Comparison of ENCODE assay signal across 18 cellular contexts in the genomic region with DNA sequence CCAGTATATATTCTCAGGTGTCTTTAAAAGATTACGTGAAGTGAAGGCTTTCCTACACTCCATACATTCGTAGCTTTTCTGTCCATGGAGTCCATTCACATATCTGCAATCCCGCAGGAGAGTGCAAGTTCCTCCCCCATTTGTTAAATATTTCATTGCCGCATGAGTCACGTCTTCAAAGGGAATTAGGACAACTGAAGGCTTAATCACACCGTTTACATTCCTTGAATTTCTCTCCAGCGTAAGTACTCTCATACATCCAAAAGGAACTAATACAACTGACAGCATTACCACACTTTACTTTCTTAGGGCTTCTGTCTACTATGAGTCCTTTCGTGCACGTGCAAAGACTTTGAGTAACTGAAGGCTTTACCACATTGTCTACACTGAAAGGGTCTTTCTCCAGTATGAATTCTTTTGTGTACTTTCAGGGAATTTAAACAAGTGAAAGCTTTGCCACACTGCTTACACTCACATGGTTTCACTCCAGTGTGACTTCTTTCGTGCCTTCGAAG. TPM values are rescaled to one million over a fixed set of nuclear protein-coding genes. Genes with fewer than 3 reads are reported as not detected.
DNase-seq lines count a peak whose midpoint lies in the region; ATAC-seq, FAIRE-seq and TF ChIP-seq lines count a peak whose summit lies in the region.
"Had no signal": no experiment of that assay in that cellular context is flagged by ENCODE, and none has a peak within 500 bp of the region (broad histone marks: within the 10 kb centered on the region; RNA-seq: fewer than 3 reads in every experiment).

No MANE protein-coding gene starts in this region.

- H3K27ac Mint-ChIP-seq in Caco-2 (ENCODE audit: unreplicated experiment): peak overlapping the region; percentile 77
- H3K27ac Mint-ChIP-seq: activated CD8-positive, alpha-beta T cell treated with anti-CD3 and anti-CD28 coated beads for 36 hours; B cell had no signal

- CTCF ChIA-PET in Caco-2 (lab: Charles Lee) (no interaction called here), IMR-90 (lab: Yijun Ruan, JAX) (no interaction called here), K562 (lab: Yijun Ruan, JAX; ENCODE audit: low intra/inter-chr PET ratio) (no interaction called here)

- TF ChIP-seq RAD21 in IMR-90 (IDR thresholded peaks at IDR 0.05; ENCODE audit: low read length): no peak
- no peak for TF ChIP-seq RAD21 in K562 (CRISPR knock-in tag; conservative IDR thresholded peaks at IDR 0.05 in 1 of 2, IDR thresholded peaks at IDR 0.05 in 1 of 2)

- TF ChIP-seq CTCF in Caco-2 (IDR thresholded peaks at IDR 0.05; ENCODE audit: insufficient read depth in 1 of 2, low read depth in 1 of 2, low read length in 1 of 2, severe bottlenecking in 1 of 2, unreplicated experiment in 1 of 2): no peak
- TF ChIP-seq CTCF in IMR-90 (conservative IDR thresholded peaks at IDR 0.05; ENCODE audit: low read depth, low read length): no peak
- TF ChIP-seq CTCF in K562 (IDR thresholded peaks at IDR 0.05 in 2 of 3, conservative IDR thresholded peaks at IDR 0.05 in 1 of 3; ENCODE audit: insufficient read depth in 2 of 3, low read depth in 1 of 3, low read length in 3 of 3): no peak

- dilution Hi-C loops in IMR-90 (cut with HindIII; ENCODE audit: low sequenced_read_pairs, unreplicated experiment): no loop called here

- H2BK120ac ChIP-seq in IMR-90 (ENCODE audit: low read depth, low read length) (no peak overlapping the region), mesenchymal stem cell (ENCODE audit: low read depth, low read length) (no peak overlapping the region)

- peaks cover 40% of the 10 kb centered on the region for H3K9me3 ChIP-seq in Caco-2
- H3K9me3 ChIP-seq in IMR-90 (ENCODE audit: control insufficient read depth, insufficient read depth, low read length): peaks cover 37% of the 10 kb centered on the region
- H3K9me3 ChIP-seq in K562 (replicated peaks; ENCODE audit: control insufficient read depth, insufficient read depth, low read depth, low read length): peaks cover 18% of the 10 kb centered on the region
- H3K9me3 ChIP-seq in mesenchymal stem cell (ENCODE audit: control insufficient read depth, low read length): peaks cover 74% of the 10 kb centered on the region
- H3K9me3 ChIP-seq in aorta (ENCODE audit: control insufficient read depth, low read length): peaks cover 10% of the 10 kb centered on the region

- no TSS peak for BruUV-seq in Caco-2 (replicated peaks; lab: Mats Ljungman, UMichigan)
- no TSS peak for BruUV-seq in IMR-90 (replicated peaks; lab: Mats Ljungman, UMichigan)
- no TSS peak for BruUV-seq in K562 (replicated peaks; lab: Mats Ljungman, UMichigan)

- TF ChIP-seq POLR2A in IMR-90 (IDR thresholded peaks at IDR 0.05; ENCODE audit: low read depth, low read length) (no peak), K562 (conservative IDR thresholded peaks at IDR 0.05) (no peak)

- peak overlapping the region; percentile 28; the same call in 1 of the 2 replicates for H3K4me2 ChIP-seq in IMR-90 (ENCODE audit: low read depth, low read length)
- H3K4me2 ChIP-seq in K562 (ENCODE audit: insufficient read depth, low read length): no peak overlapping the region
- no peak overlapping the region for H3K4me2 ChIP-seq in mesenchymal stem cell (ENCODE audit: low read length, poor library complexity, severe bottlenecking)

- H3K18ac ChIP-seq in IMR-90 (ENCODE audit: low read depth, low read length) (no peak overlapping the region), mesenchymal stem cell (ENCODE audit: low read depth in 1 of 2, low read length in 2 of 2) (no peak overlapping the region)

- H3K27ac ChIP-seq in IMR-90 (ENCODE audit: insufficient read depth, low read length) (no peak overlapping the region), K562 (ENCODE audit: extremely low read depth, low read depth, low read length) (no peak overlapping the region), mesenchymal stem cell (ENCODE audit: low read length, poor library complexity, severe bottlenecking) (no peak overlapping the region), aorta (ENCODE audit: low read depth in 1 of 2, low read length in 2 of 2) (no peak overlapping the region)
- H3K27ac ChIP-seq: psoas muscle had no signal

- H3K14ac ChIP-seq in IMR-90 (replicated peaks; ENCODE audit: low read depth, low read length) (no peak overlapping the region), mesenchymal stem cell (ENCODE audit: low read length in 2 of 2) (no peak overlapping the region)

- peaks cover 6% of the 10 kb centered on the region for H3K4me1 Mint-ChIP-seq in Caco-2 (ENCODE audit: low read depth, unreplicated experiment)

- H3K4me1 ChIP-seq in Caco-2 (peaks cover 5% of the 10 kb centered on the region; the same call in 1 of the 2 replicates), IMR-90 (ENCODE audit: control insufficient read depth, insufficient read depth, low read length) (no peaks in the 10 kb centered on the region; the same call in 1 of the 2 replicates), K562 (replicated peaks in 1 of 2; ENCODE audit: control insufficient read depth in 2 of 2, insufficient read depth in 2 of 2, low read length in 2 of 2) (no peaks in the 10 kb centered on the region; a peak in 1 of 5 replicates), mesenchymal stem cell (ENCODE audit: control insufficient read depth, insufficient read depth, low read depth, low read length) (no peaks in the 10 kb centered on the region), aorta (ENCODE audit: control insufficient read depth in 1 of 2, insufficient read depth in 2 of 2, low read length in 2 of 2) (no peaks in the 10 kb centered on the region)
- H3K4me1 ChIP-seq: psoas muscle had no signal

- no peak overlapping the region for H2AFZ ChIP-seq in IMR-90 (replicated peaks; ENCODE audit: low read length, poor library complexity)
- no peak overlapping the region for H2AFZ ChIP-seq in K562 (ENCODE audit: low read depth, low read length)
- H2AFZ ChIP-seq in mesenchymal stem cell (ENCODE audit: low read depth, low read length): no peak overlapping the region

- H3K79me2 ChIP-seq in K562 (ENCODE audit: control insufficient read depth, insufficient read depth, low read length): no peaks in the 10 kb centered on the region

- WGBS in IMR-90 (ENCODE audit: extremely low coverage in 2 of 2, insufficient read length in 1 of 2), 2 experiments: 59% methylated on average over 6 of the region's 11 CpGs; no CpG with 5 or more reads in 1 of the 2 experiments
- WGBS in K562 (ENCODE audit: insufficient coverage, low coverage, missing lambda C conversion rate): 91% methylated on average over 11 of the region's 11 CpGs
- 67% methylated on average over 11 of the region's 11 CpGs for WGBS in mesenchymal stem cell
- WGBS in aorta, 2 donors: 83 to 89% methylated on average over 11 of the region's 11 CpGs

- H3K27me3 ChIP-seq in Caco-2 (replicated peaks; ENCODE audit: control insufficient read depth, insufficient read depth, low read length) (no peaks in the 10 kb centered on the region), IMR-90 (ENCODE audit: control insufficient read depth, insufficient read depth, low read length) (no peaks in the 10 kb centered on the region), K562 (ENCODE audit: control insufficient read depth in 2 of 2, insufficient read depth in 2 of 2, low read length in 2 of 2) (no peaks in the 10 kb centered on the region), mesenchymal stem cell (ENCODE audit: control insufficient read depth in 1 of 2, insufficient read depth in 1 of 2, low read length in 2 of 2) (no peaks in the 10 kb centered on the region), aorta (ENCODE audit: control insufficient read depth in 1 of 2, insufficient read depth in 2 of 2, low read length in 1 of 2) (no peaks in the 10 kb centered on the region)

- H4K8ac ChIP-seq in IMR-90 (ENCODE audit: low read depth in 2 of 2, low read length in 2 of 2): no peak overlapping the region
- H4K8ac ChIP-seq in mesenchymal stem cell (ENCODE audit: low read length): no peak overlapping the region

- H3K4me3 ChIP-seq in Caco-2 (ENCODE audit: low read depth, low read length): no peak overlapping the region
- no peak overlapping the region for H3K4me3 ChIP-seq in IMR-90 (ENCODE audit: insufficient read depth, low read depth, low read length)
- H3K4me3 ChIP-seq in K562: no peak overlapping the region
- H3K4me3 ChIP-seq in mesenchymal stem cell (ENCODE audit: insufficient read depth in 1 of 2, low read depth in 1 of 2, low read length in 2 of 2): peak overlapping the region in 1 of 2 experiments; percentile 55
- no peak overlapping the region for H3K4me3 ChIP-seq in aorta (ENCODE audit: low read length in 2 of 2)
- H3K4me3 ChIP-seq: psoas muscle had no signal

- H3K4me3 Mint-ChIP-seq in Caco-2 (ENCODE audit: unreplicated experiment): peak overlapping the region; percentile 4
- H3K4me3 Mint-ChIP-seq: activated CD8-positive, alpha-beta T cell treated with anti-CD3 and anti-CD28 coated beads for 36 hours; B cell had no signal

- H3K36me3 Mint-ChIP-seq in Caco-2 (ENCODE audit: insufficient read depth, unreplicated experiment): peaks cover 54% of the 10 kb centered on the region

- H4K5ac ChIP-seq in IMR-90 (ENCODE audit: low read depth, low read length): no peak overlapping the region

- H4K91ac ChIP-seq in IMR-90 (ENCODE audit: insufficient read depth, low read depth, low read length) (no peak overlapping the region), mesenchymal stem cell (ENCODE audit: low read length) (no peak overlapping the region)

- H3K9me3 Mint-ChIP-seq in Caco-2 (ENCODE audit: unreplicated experiment): peaks cover 31% of the 10 kb centered on the region

- H3K79me1 ChIP-seq in IMR-90 (ENCODE audit: low read depth in 1 of 2, low read length in 2 of 2): peaks cover 0 to 3% of the 10 kb centered on the region in 2 experiments; a peak in 1 of 4 replicates
- peaks cover 7% of the 10 kb centered on the region for H3K79me1 ChIP-seq in mesenchymal stem cell (replicated peaks; ENCODE audit: low read length, poor library complexity, severe bottlenecking)

- no peak overlapping the region for H3K4ac ChIP-seq in IMR-90 (ENCODE audit: low read depth, low read length)
- H3K4ac ChIP-seq in mesenchymal stem cell (ENCODE audit: low read depth in 1 of 2, low read length in 2 of 2): no peak overlapping the region

- in situ Hi-C loops in IMR-90 (cut with MboI; ENCODE audit: low sequenced_read_pairs): no loop called here
- in situ Hi-C loops in K562 (cut with MboI): no loop called here

- H3K36me3 ChIP-seq in Caco-2 (ENCODE audit: control insufficient read depth, insufficient read depth, low read length) (no peaks in the 10 kb centered on the region), IMR-90 (ENCODE audit: control insufficient read depth, insufficient read depth, low read length) (peaks cover 36% of the 10 kb centered on the region), K562 (ENCODE audit: control insufficient read depth, insufficient read depth, low read length) (peaks cover 19% of the 10 kb centered on the region), mesenchymal stem cell (ENCODE audit: control insufficient read depth in 1 of 2, insufficient read depth in 2 of 2, low read depth in 1 of 2, low read length in 2 of 2) (peaks cover 48 to 64% of the 10 kb centered on the region in 2 experiments), aorta (ENCODE audit: control insufficient read depth in 1 of 2, insufficient read depth in 2 of 2, low read length in 1 of 2) (peaks cover 11 to 17% of the 10 kb centered on the region in 2 donors)

- no peak overlapping the region for H2AK5ac ChIP-seq in IMR-90 (ENCODE audit: low read depth, low read length)
- H2AK5ac ChIP-seq in mesenchymal stem cell (ENCODE audit: low read length, severe bottlenecking): no peak overlapping the region

- no peak overlapping the region for H2AK9ac ChIP-seq in IMR-90 (replicated peaks; ENCODE audit: low read depth, low read length, poor library complexity)

- H3K23ac ChIP-seq in IMR-90 (ENCODE audit: low read depth, low read length): no peak overlapping the region
- H3K23ac ChIP-seq in mesenchymal stem cell (ENCODE audit: low read length in 2 of 2): no peak overlapping the region

- H2BK5ac ChIP-seq in IMR-90 (ENCODE audit: low read depth, low read length, poor library complexity, severe bottlenecking) (peak overlapping the region; percentile 72), mesenchymal stem cell (ENCODE audit: low read depth, low read length, poor library complexity, severe bottlenecking) (no peak overlapping the region)

- no peak for TF ChIP-seq EP300 in K562 (IDR thresholded peaks at IDR 0.05; ENCODE audit: low read length)

- H2BK15ac ChIP-seq in IMR-90 (ENCODE audit: low read depth, low read length) (no peak overlapping the region), mesenchymal stem cell (ENCODE audit: low read depth, poor library complexity, severe bottlenecking) (no peak overlapping the region)

- H3K27me3 Mint-ChIP-seq in Caco-2 (ENCODE audit: insufficient read depth, unreplicated experiment): no peaks in the 10 kb centered on the region
- H3K27me3 Mint-ChIP-seq: activated CD8-positive, alpha-beta T cell treated with anti-CD3 and anti-CD28 coated beads for 36 hours; B cell had no signal

- H3K56ac ChIP-seq in IMR-90 (ENCODE audit: extremely low read depth, insufficient read depth, low read length): no peak overlapping the region

- no peak overlapping the region for H3K9ac ChIP-seq in IMR-90 (ENCODE audit: low read depth, low read length)
- H3K9ac ChIP-seq in K562 (ENCODE audit: insufficient read depth in 1 of 2, low read depth in 2 of 2, low read length in 2 of 2): no peak overlapping the region
- no peak overlapping the region for H3K9ac ChIP-seq in mesenchymal stem cell (ENCODE audit: low read length)

- intact Hi-C loops in Caco-2 (cut with micrococcal nuclease; ENCODE audit: unreplicated experiment) (no loop called here), IMR-90 (cut with micrococcal nuclease) (no loop called here), K562 (cut with micrococcal nuclease) (no loop called here), aorta (cut with DNase I) (no loop called here)

- no peak for FAIRE-seq in K562 (lab: Jason Lieb, UNC)

- H2BK20ac ChIP-seq in IMR-90 (ENCODE audit: low read depth, low read length): no peak overlapping the region

- POLR2A ChIA-PET in Caco-2 (lab: Charles Lee) (no interaction called here), IMR-90 (lab: Charles Lee; ENCODE audit: unreplicated experiment) (no interaction called here), K562 (lab: Yijun Ruan, JAX) (no interaction called here)

- ATAC-seq in IMR-90 (ENCODE audit: low read depth) (peak; percentile 80), K562 (no peak), aorta (ENCODE audit: low FRiP score) (no peak)
- ATAC-seq: activated CD8-positive, alpha-beta T cell treated with anti-CD3 and anti-CD28 coated beads for 36 hours; psoas muscle; Right ventricle myocardium inferior had no signal

- DNase-seq in Caco-2 (peak in 1 of 2 experiments; percentile 8), IMR-90 (peak; percentile 89), K562 (ENCODE audit: extremely low read depth in 1 of 4, low spot score in 3 of 4) (no peak), mesenchymal stem cell (peak; percentile 61), aorta (no peak), NCI-H82 (lab: John Stamatoyannopoulos, UW) (no peak), NCI-H146 (lab: John Stamatoyannopoulos, UW) (no peak), SHP77 (lab: John Stamatoyannopoulos, UW) (no peak)
- DNase-seq: activated CD8-positive, alpha-beta T cell treated with anti-CD3 and anti-CD28 coated beads for 36 hours; activated naive CD4-positive, alpha-beta T cell treated with anti-CD3 and anti-CD28 coated beads, Interleukin-2, amount 50 U/mL, for 16 hours; DND-41; H7; NCI-H1092; NCI-H510A; psoas muscle; stimulated activated CD4-positive, alpha-beta T cell treated with anti-CD3 and anti-CD28 coated beads, Interleukin-2, amount 100 ng/mL, for 24 hours had no signal

- H2BK12ac ChIP-seq in mesenchymal stem cell (ENCODE audit: low read length in 2 of 2): no peak overlapping the region

- H3K9me1 ChIP-seq in IMR-90 (ENCODE audit: insufficient read depth, low read length) (no peaks in the 10 kb centered on the region), K562 (ENCODE audit: control insufficient read depth, insufficient read depth, low read length) (no peaks in the 10 kb centered on the region)

- no peaks in the 10 kb centered on the region; the same call in 1 of the 2 replicates for H4K20me1 ChIP-seq in IMR-90 (ENCODE audit: insufficient read depth, low read length)
- H4K20me1 ChIP-seq in K562 (replicated peaks; ENCODE audit: control insufficient read depth, insufficient read depth, low read length): no peaks in the 10 kb centered on the region

RNA-seq across cellular contexts. Expression of a gene that starts 29.0 kb away (rescaled TPM):
- total RNA-seq in Caco-2 (2022): 11.1 and 11.6 TPM in 2 replicates
- total RNA-seq in IMR-90 (2012; rRNA removed): 6.3 and 9.4 TPM in 2 replicates
- polyA plus RNA-seq in IMR-90 (2012; rRNA removed): 1.2 and 1.5 TPM in 2 replicates
- 0.26 and 0.49 TPM in 2 replicates for polyA plus RNA-seq in IMR-90 (2012; cell fraction: cytosol; rRNA removed)
- 0.51 and 1.8 TPM in 2 replicates for polyA plus RNA-seq in IMR-90 (2012; cell fraction: nucleus; rRNA removed; ENCODE audit: low replicate concordance)
- total RNA-seq in K562 (2011; cell fraction: chromatin; rRNA removed; ENCODE audit: low replicate concordance): 33.3 and 61.8 TPM in 2 replicates
- 28.2 and 30.7 TPM in 2 replicates for total RNA-seq in K562 (2011; cell fraction: nucleolus; rRNA removed)
- 39.2 and 48.5 TPM in 2 replicates for total RNA-seq in K562 (2011; cell fraction: nucleoplasm; rRNA removed)
- total RNA-seq in K562 (2014; rRNA removed): 5.2 and 6.7 TPM in 2 replicates
- 7.0 and 10.8 TPM in 2 replicates for total RNA-seq in K562 (2014; rRNA removed; fragmentation: Illumina TruSeq; extraction: Trizol)
- total RNA-seq in K562 (2015; rRNA removed; fragmentation: Illumina TruSeq; extraction: Trizol): 6.1 and 6.4 TPM in 2 replicates
- total RNA-seq in K562 (2021): 6.0 and 8.1 TPM in 2 replicates
- 4.5 and 5.4 TPM in 2 replicates for polyA plus RNA-seq in K562 (2011; rRNA removed)
- polyA plus RNA-seq in K562 (2011; cell fraction: cytosol; rRNA removed): 0.78 and 1.9 TPM in 2 replicates
- 5.6 and 6.1 TPM in 2 replicates for polyA plus RNA-seq in K562 (2011; cell fraction: nucleus; rRNA removed)
- 3.7 and 4.5 TPM in 2 replicates for polyA plus RNA-seq in K562 (2012)
- 5.1 TPM in 2 replicates for polyA plus RNA-seq in K562 (2014; fragmentation: Illumina TruSeq; extraction: Trizol)
- polyA plus RNA-seq in K562 (2014; fragmentation: Nextera tagmentation; extraction: Ambion mirVana): 1 to 10 TPM; 1.4 to 2.1 TPM
- 4.0 and 5.6 TPM in 2 replicates for polyA plus RNA-seq in K562 (2014; rRNA removed)
- polyA minus RNA-seq in K562 (2011; rRNA and poly(A)+ RNA removed): 13.8 and 21.2 TPM in 2 replicates
- polyA minus RNA-seq in K562 (2011; cell fraction: cytosol; rRNA and poly(A)+ RNA removed): 2.4 and 5.1 TPM in 2 replicates
- 9.7 and 17.8 TPM in 2 replicates for polyA minus RNA-seq in K562 (2011; cell fraction: nucleus; rRNA and poly(A)+ RNA removed)
- 2.1 TPM for polyA plus RNA-seq in mesenchymal stem cell (2013, experiment 1 of 2)
- 2.3 TPM for polyA plus RNA-seq in mesenchymal stem cell (2013, experiment 2 of 2)
- 10 to 100 TPM; 12.0 to 15.4 TPM for total RNA-seq in aorta
- 1 to 10 TPM; 5.5 to 8.4 TPM for polyA plus RNA-seq in aorta

RNA-seq across cellular contexts. Expression of a gene that starts 30.4 kb away (rescaled TPM):
- total RNA-seq in Caco-2 (2022): 6.1 and 6.3 TPM in 2 replicates
- 8.1 and 9.0 TPM in 2 replicates for total RNA-seq in IMR-90 (2012; rRNA removed)
- 1.5 and 1.7 TPM in 2 replicates for polyA plus RNA-seq in IMR-90 (2012; rRNA removed)
- 0.38 and 0.56 TPM in 2 replicates for polyA plus RNA-seq in IMR-90 (2012; cell fraction: cytosol; rRNA removed)
- polyA plus RNA-seq in IMR-90 (2012; cell fraction: nucleus; rRNA removed; ENCODE audit: low replicate concordance): 0.60 and 1.7 TPM in 2 replicates
- 18.1 and 24.6 TPM in 2 replicates for total RNA-seq in K562 (2011; cell fraction: chromatin; rRNA removed; ENCODE audit: low replicate concordance)
- total RNA-seq in K562 (2011; cell fraction: nucleolus; rRNA removed): 16.8 and 18.8 TPM in 2 replicates
- 15.3 and 17.7 TPM in 2 replicates for total RNA-seq in K562 (2011; cell fraction: nucleoplasm; rRNA removed)
- total RNA-seq in K562 (2014; rRNA removed): 4.5 and 6.2 TPM in 2 replicates
- 8.0 and 8.3 TPM in 2 replicates for total RNA-seq in K562 (2014; rRNA removed; fragmentation: Illumina TruSeq; extraction: Trizol)
- 5.1 and 6.2 TPM in 2 replicates for total RNA-seq in K562 (2015; rRNA removed; fragmentation: Illumina TruSeq; extraction: Trizol)
- 6.7 and 7.1 TPM in 2 replicates for total RNA-seq in K562 (2021)
- polyA plus RNA-seq in K562 (2011; rRNA removed): 3.2 and 4.4 TPM in 2 replicates
- polyA plus RNA-seq in K562 (2011; cell fraction: cytosol; rRNA removed): 1.4 and 2.6 TPM in 2 replicates
- 2.0 and 3.0 TPM in 2 replicates for polyA plus RNA-seq in K562 (2011; cell fraction: nucleus; rRNA removed)
- polyA plus RNA-seq in K562 (2012): 1.1 and 2.4 TPM in 2 replicates
- polyA plus RNA-seq in K562 (2014; fragmentation: Illumina TruSeq; extraction: Trizol): 2.4 TPM in 2 replicates
- polyA plus RNA-seq in K562 (2014; fragmentation: Nextera tagmentation; extraction: Ambion mirVana): 1 to 10 TPM in 1 of 2 experiments, under 1 TPM in 1; 0.90 to 1.5 TPM
- 1.9 and 2.2 TPM in 2 replicates for polyA plus RNA-seq in K562 (2014; rRNA removed)
- polyA minus RNA-seq in K562 (2011; rRNA and poly(A)+ RNA removed): 19.0 and 20.4 TPM in 2 replicates
- polyA minus RNA-seq in K562 (2011; cell fraction: cytosol; rRNA and poly(A)+ RNA removed): 6.7 and 7.1 TPM in 2 replicates
- polyA minus RNA-seq in K562 (2011; cell fraction: nucleus; rRNA and poly(A)+ RNA removed): 7.1 and 8.6 TPM in 2 replicates
- 2.3 TPM for polyA plus RNA-seq in mesenchymal stem cell (2013, experiment 1 of 2)
- 1.9 TPM for polyA plus RNA-seq in mesenchymal stem cell (2013, experiment 2 of 2)
- total RNA-seq in aorta: 1 to 10 TPM; 7.0 to 8.6 TPM
- under 1 TPM in 1 of 2 donors, not detected in 1; 0.56 TPM for polyA plus RNA-seq in aorta

RNA-seq across cellular contexts. Expression of a gene that starts 30.5 kb away (rescaled TPM):
- 15.2 and 18.9 TPM in 2 replicates for total RNA-seq in Caco-2 (2022)
- 15.8 and 19.4 TPM in 2 replicates for total RNA-seq in IMR-90 (2012; rRNA removed)
- 7.0 and 7.1 TPM in 2 replicates for polyA plus RNA-seq in IMR-90 (2012; rRNA removed)
- polyA plus RNA-seq in IMR-90 (2012; cell fraction: cytosol; rRNA removed): 2.1 and 2.2 TPM in 2 replicates
- polyA plus RNA-seq in IMR-90 (2012; cell fraction: nucleus; rRNA removed; ENCODE audit: low replicate concordance): 2.6 and 10.8 TPM in 2 replicates
- total RNA-seq in K562 (2011; cell fraction: chromatin; rRNA removed; ENCODE audit: low replicate concordance): 35.0 and 62.7 TPM in 2 replicates
- 22.1 and 27.2 TPM in 2 replicates for total RNA-seq in K562 (2011; cell fraction: nucleolus; rRNA removed)
- 28.1 and 38.2 TPM in 2 replicates for total RNA-seq in K562 (2011; cell fraction: nucleoplasm; rRNA removed)
- total RNA-seq in K562 (2014; rRNA removed): 8.9 and 9.6 TPM in 2 replicates
- total RNA-seq in K562 (2014; rRNA removed; fragmentation: Illumina TruSeq; extraction: Trizol): 17.4 TPM in 2 replicates
- total RNA-seq in K562 (2015; rRNA removed; fragmentation: Illumina TruSeq; extraction: Trizol): 11.7 and 14.4 TPM in 2 replicates
- total RNA-seq in K562 (2021): 12.0 and 13.2 TPM in 2 replicates
- 15.8 and 16.9 TPM in 2 replicates for polyA plus RNA-seq in K562 (2011; rRNA removed)
- 8.4 and 13.9 TPM in 2 replicates for polyA plus RNA-seq in K562 (2011; cell fraction: cytosol; rRNA removed)
- polyA plus RNA-seq in K562 (2011; cell fraction: nucleus; rRNA removed): 8.4 and 10.8 TPM in 2 replicates
- polyA plus RNA-seq in K562 (2012): 12.4 and 13.7 TPM in 2 replicates
- 18.9 and 22.7 TPM in 2 replicates for polyA plus RNA-seq in K562 (2014; fragmentation: Illumina TruSeq; extraction: Trizol)
- polyA plus RNA-seq in K562 (2014; fragmentation: Nextera tagmentation; extraction: Ambion mirVana): 10 to 100 TPM in 1 of 2 experiments, 1 to 10 TPM in 1; 7.8 to 13.1 TPM
- polyA plus RNA-seq in K562 (2014; rRNA removed): 8.2 and 11.9 TPM in 2 replicates
- polyA minus RNA-seq in K562 (2011; rRNA and poly(A)+ RNA removed): 18.1 and 24.3 TPM in 2 replicates
- 14.1 and 22.8 TPM in 2 replicates for polyA minus RNA-seq in K562 (2011; cell fraction: cytosol; rRNA and poly(A)+ RNA removed)
- 5.5 and 12.9 TPM in 2 replicates for polyA minus RNA-seq in K562 (2011; cell fraction: nucleus; rRNA and poly(A)+ RNA removed)
- polyA plus RNA-seq in mesenchymal stem cell (2013, experiment 1 of 2): 12.1 TPM
- 13.4 TPM for polyA plus RNA-seq in mesenchymal stem cell (2013, experiment 2 of 2)
- 10 to 100 TPM; 35.2 to 35.4 TPM for total RNA-seq in aorta
- polyA plus RNA-seq in aorta: 10 to 100 TPM in 1 of 2 donors, 1 to 10 TPM in 1; 2.9 to 12.1 TPM

Comparison
In these comparisons a context has a peak if more than half of its experiments do, and no peak if none do; other contexts are left out.
1. DNase-seq: peak in IMR-90 (single experiment) and mesenchymal stem cell (single experiment); none in K562 (0 of 4), aorta (0 of 2), NCI-H82 (single experiment), NCI-H146 (single experiment) and SHP77 (0 of 2).